ENCODE assay signal across 8 cellular contexts in the genomic region with DNA sequence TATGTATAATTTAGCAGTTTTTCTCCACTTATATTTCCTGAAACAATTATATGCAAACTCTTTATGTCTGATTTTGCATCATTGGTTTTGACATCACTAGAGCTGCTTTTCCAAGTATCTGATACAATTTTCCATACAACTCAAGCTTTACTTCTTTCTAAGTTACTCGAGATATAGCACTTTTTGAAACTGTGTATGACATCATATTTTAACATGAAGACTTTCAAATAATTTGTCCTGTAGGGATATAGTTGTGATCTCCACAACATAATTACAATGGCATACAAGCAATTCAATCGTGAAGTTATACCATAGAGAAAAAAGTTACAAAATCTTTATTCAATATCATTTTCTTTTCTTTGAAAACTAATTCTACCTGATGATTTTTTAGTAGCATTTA.
"Had no signal": no experiment of that assay in that cellular context is flagged by ENCODE, and none has a peak within 500 bp of the region (broad histone marks: within the 10 kb centered on the region; RNA-seq: fewer than 3 reads in every experiment).

No MANE protein-coding gene starts in this region.

- ATAC-seq: GM12878 had no signal

- DNase-seq: GDM1, GF-D8 had no signal

- FAIRE-seq: G401.6, GM12878, GM12891, GM12892, GM18507, GM19239 had no signal

- H3K4me3 ChIP-seq: GM12878 had no signal
